ENCODE assay signal across 13 cellular contexts in the genomic region with DNA sequence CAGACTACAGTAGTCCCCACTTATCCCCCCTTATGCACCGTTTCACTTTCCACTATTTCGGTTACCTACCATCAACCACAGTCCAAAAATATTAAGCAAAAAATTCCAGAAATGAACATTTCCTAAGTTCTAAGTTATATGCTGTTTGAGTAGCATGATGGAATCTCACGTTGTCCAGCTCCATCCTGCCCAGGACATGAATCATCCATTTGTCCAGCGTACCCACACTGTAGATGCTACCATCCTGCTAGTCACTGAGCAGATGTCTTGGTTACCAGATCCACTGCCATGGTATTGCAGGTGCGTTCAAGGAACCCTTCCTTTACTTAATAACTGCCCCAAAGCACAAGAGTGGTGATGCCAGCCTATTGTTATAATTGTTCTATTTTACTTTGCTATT.
"Had no signal": no experiment of that assay in that cellular context is flagged by ENCODE, and none has a peak within 500 bp of the region (broad histone marks: within the 10 kb centered on the region; RNA-seq: fewer than 3 reads in every experiment).

No MANE protein-coding gene starts in this region.

- H3K27ac Mint-ChIP-seq: activated B cell treated with CpG ODN at 0.5 μM for 24 hours; natural killer cell treated with Interleukin-12 subunit alpha and Interleukin-12 subunit beta and Interleukin-15 and Interleukin-18, amount 100 ng/mL, for 72 hours had no signal

- H3K4me3 ChIP-seq: adrenal gland, coronary artery, hepatocyte, SJCRH30 had no signal

- H3K27ac ChIP-seq: adrenal gland, hepatocyte, SJCRH30 had no signal

- H2AFZ ChIP-seq: hepatocyte had no signal

- H3K4me1 Mint-ChIP-seq: activated B cell treated with CpG ODN at 0.5 μM for 24 hours had no signal

- ATAC-seq: natural killer cell treated with Interleukin-12 subunit alpha and Interleukin-12 subunit beta and Interleukin-15 and Interleukin-18, amount 100 ng/mL, for 72 hours; stimulated activated naive CD8-positive, alpha-beta T cell treated with anti-CD3 and anti-CD28 coated beads, Interleukin-15, amount 100 ng/mL, for 72 hours had no signal

- H3K27me3 Mint-ChIP-seq: activated B cell treated with CpG ODN at 0.5 μM for 24 hours; activated CD4-positive, alpha-beta T cell treated with anti-CD3 and anti-CD28 coated beads, Interleukin-2, amount 10 ng/mL, durations not matched to agents 24 days and 14 days; natural killer cell treated with Interleukin-12 subunit alpha and Interleukin-12 subunit beta and Interleukin-15 and Interleukin-18, amount 100 ng/mL, for 72 hours; stimulated activated naive CD8-positive, alpha-beta T cell treated with anti-CD3 and anti-CD28 coated beads, Interleukin-15, amount 100 ng/mL, for 72 hours had no signal

- H3K27me3 ChIP-seq: adrenal gland, hepatocyte, SJCRH30 had no signal

- H3K4me3 Mint-ChIP-seq: activated B cell treated with CpG ODN at 0.5 μM for 24 hours; activated CD4-positive, alpha-beta T cell treated with anti-CD3 and anti-CD28 coated beads, Interleukin-2, amount 10 ng/mL, durations not matched to agents 24 days and 14 days; natural killer cell treated with Interleukin-12 subunit alpha and Interleukin-12 subunit beta and Interleukin-15 and Interleukin-18, amount 100 ng/mL, for 72 hours; stimulated activated naive CD8-positive, alpha-beta T cell treated with anti-CD3 and anti-CD28 coated beads, Interleukin-15, amount 100 ng/mL, for 72 hours had no signal

- H3K9me3 ChIP-seq: adrenal gland, SJCRH30 had no signal

- H3K36me3 Mint-ChIP-seq: natural killer cell treated with Interleukin-12 subunit alpha and Interleukin-12 subunit beta and Interleukin-15 and Interleukin-18, amount 100 ng/mL, for 72 hours had no signal

- H3K9me3 Mint-ChIP-seq: activated B cell treated with CpG ODN at 0.5 μM for 24 hours; activated CD4-positive, alpha-beta T cell treated with anti-CD3 and anti-CD28 coated beads, Interleukin-2, amount 10 ng/mL, durations not matched to agents 24 days and 14 days; natural killer cell treated with Interleukin-12 subunit alpha and Interleukin-12 subunit beta and Interleukin-15 and Interleukin-18, amount 100 ng/mL, for 72 hours; stimulated activated naive CD8-positive, alpha-beta T cell treated with anti-CD3 and anti-CD28 coated beads, Interleukin-15, amount 100 ng/mL, for 72 hours had no signal

- H3K36me3 ChIP-seq: adrenal gland, SJCRH30 had no signal

- DNase-seq: activated B cell treated with CpG ODN at 0.5 μM for 24 hours; activated CD4-positive, alpha-beta T cell treated with anti-CD3 and anti-CD28 coated beads, Interleukin-2, amount 10 ng/mL, durations not matched to agents 24 days and 14 days; activated naive CD4-positive, alpha-beta T cell treated with Interleukin-2 at 50 U/mL for 16 hours; adrenal gland; central memory CD4-positive, alpha-beta T cell; effector memory CD4-positive, alpha-beta T cell; islet precursor cell; mammary epithelial cell; SJCRH30; stimulated activated naive CD8-positive, alpha-beta T cell treated with anti-CD3 and anti-CD28 coated beads, Interleukin-15, amount 100 ng/mL, for 72 hours had no signal

- H3K4me2 ChIP-seq: hepatocyte had no signal
